10 cellular contexts compared by ENCODE assay signal in genomic region chr19:39506598-39506943, GRCh38. TPM values are rescaled to one million over a fixed set of nuclear protein-coding genes. Genes with fewer than 3 reads are reported as not detected.
DNase-seq lines count a peak whose midpoint lies in the region; ATAC-seq and TF ChIP-seq lines count a peak whose summit lies in the region.
"Had no signal": no experiment of that assay in that cellular context is flagged by ENCODE, and none has a peak within 500 bp of the region (broad histone marks: within the 10 kb centered on the region; RNA-seq: fewer than 3 reads in every experiment).

No MANE protein-coding gene starts in this region.

- H3K36me3 ChIP-seq in IMR-90 (ENCODE audit: control insufficient read depth, insufficient read depth, low read length): no peaks in the 10 kb centered on the region

- DNase-seq in AG10803 (ENCODE audit: low read depth) (no peak), IMR-90 (no peak), natural killer cell (no peak), epidermal melanocyte (ENCODE audit: insufficient read length, low spot score) (no peak), iPS-NIHi11 (ENCODE audit: low spot score) (no peak), DMS79 (lab: John Stamatoyannopoulos, UW) (no peak), SHP77 (lab: John Stamatoyannopoulos, UW) (no peak)

- H2AK9ac ChIP-seq in IMR-90 (replicated peaks; ENCODE audit: low read depth, low read length, poor library complexity): peak overlapping the region; percentile 42

- no peak for TF ChIP-seq RAD21 in IMR-90 (IDR thresholded peaks at IDR 0.05; ENCODE audit: low read length)

- TF ChIP-seq CTCF in AG10803 (conservative IDR thresholded peaks at IDR 0.05; ENCODE audit: low read length): no peak
- no peak for TF ChIP-seq CTCF in IMR-90 (conservative IDR thresholded peaks at IDR 0.05; ENCODE audit: low read depth, low read length)
- no peak for TF ChIP-seq CTCF in brain (conservative IDR thresholded peaks at IDR 0.05)
- TF ChIP-seq CTCF in natural killer cell (IDR thresholded peaks at IDR 0.05): no peak

- no peak overlapping the region for H4K5ac ChIP-seq in IMR-90 (ENCODE audit: low read depth, low read length)

- H2AK5ac ChIP-seq in IMR-90 (ENCODE audit: low read depth, low read length): no peak overlapping the region

- H3K9ac ChIP-seq in IMR-90 (ENCODE audit: low read depth, low read length): no peak overlapping the region

- H2BK20ac ChIP-seq in IMR-90 (ENCODE audit: low read depth, low read length): no peak overlapping the region

- H3K4ac ChIP-seq in IMR-90 (ENCODE audit: low read depth, low read length): no peak overlapping the region

- no peak overlapping the region for H3K56ac ChIP-seq in IMR-90 (ENCODE audit: extremely low read depth, insufficient read depth, low read length)

- WGBS in IMR-90 (ENCODE audit: extremely low coverage in 2 of 2, insufficient read length in 1 of 2), 2 experiments: 67% methylated on average over 1 of the region's 7 CpGs; no CpG with 5 or more reads in 1 of the 2 experiments

- H2BK120ac ChIP-seq in IMR-90 (ENCODE audit: low read depth, low read length): no peak overlapping the region

- no peaks in the 10 kb centered on the region for H4K20me1 ChIP-seq in IMR-90 (ENCODE audit: insufficient read depth, low read length)

- H2BK5ac ChIP-seq in IMR-90 (ENCODE audit: low read depth, low read length, poor library complexity, severe bottlenecking): no peak overlapping the region

- H3K27ac Mint-ChIP-seq in brain (peak overlapping the region in 4 of 5 experiments; percentile 16 to 75 (median 53)), natural killer cell (no peak overlapping the region)

- H3K36me3 Mint-ChIP-seq in brain (peaks cover 9% of the 10 kb centered on the region), natural killer cell (no peaks in the 10 kb centered on the region)

- in situ Hi-C loops in IMR-90 (cut with MboI; ENCODE audit: low sequenced_read_pairs): no loop called here

- H4K91ac ChIP-seq in IMR-90 (ENCODE audit: insufficient read depth, low read depth, low read length): no peak overlapping the region

- peak overlapping the region; percentile 29; the same call in 1 of the 2 replicates for H3K4me3 ChIP-seq in AG10803 (ENCODE audit: low read length)
- H3K4me3 ChIP-seq in IMR-90 (ENCODE audit: insufficient read depth, low read depth, low read length): peak overlapping the region; percentile 65; the same call in 1 of the 2 replicates

- no peaks in the 10 kb centered on the region for H3K79me1 ChIP-seq in IMR-90 (ENCODE audit: low read depth in 1 of 2, low read length in 2 of 2)

- H3K4me3 Mint-ChIP-seq in brain: peak overlapping the region; percentile 75 to 83 (median 79)
- peak overlapping the region; percentile 56 for H3K4me3 Mint-ChIP-seq in natural killer cell

- peak overlapping the region; percentile 97 for H2AFZ ChIP-seq in IMR-90 (replicated peaks; ENCODE audit: low read length, poor library complexity)

- H2BK15ac ChIP-seq in IMR-90 (ENCODE audit: low read depth, low read length): no peak overlapping the region

- H3K23ac ChIP-seq in IMR-90 (ENCODE audit: low read depth, low read length): no peak overlapping the region

- intact Hi-C loops in IMR-90 (cut with micrococcal nuclease) (no loop called here), natural killer cell (cut with micrococcal nuclease) (no loop called here)

- no TSS peak for BruUV-seq in IMR-90 (replicated peaks; lab: Mats Ljungman, UMichigan)

- peaks cover 3% of the 10 kb centered on the region; the same call in 1 of the 2 replicates for H3K9me1 ChIP-seq in IMR-90 (ENCODE audit: insufficient read depth, low read length)

- no peaks in the 10 kb centered on the region for H3K4me1 ChIP-seq in IMR-90 (ENCODE audit: control insufficient read depth, insufficient read depth, low read length)

- H3K18ac ChIP-seq in IMR-90 (ENCODE audit: low read depth, low read length): no peak overlapping the region

- H3K9me3 Mint-ChIP-seq in brain (peaks cover 0 to 5% (median 0%) of the 10 kb centered on the region in 5 experiments), natural killer cell (no peaks in the 10 kb centered on the region)

- CTCF ChIA-PET in IMR-90 (lab: Yijun Ruan, JAX): interaction anchor here (0.6 kb wide), 1 partner anchor 24 kb away, joined by 3 read pairs; no protein-coding TSS in a partner anchor

- H3K14ac ChIP-seq in IMR-90 (replicated peaks; ENCODE audit: low read depth, low read length): no peak overlapping the region

- POLR2A ChIA-PET in IMR-90 (lab: Charles Lee; ENCODE audit: unreplicated experiment): no interaction called here

- H3K9me3 ChIP-seq in IMR-90 (ENCODE audit: control insufficient read depth, insufficient read depth, low read length): no peaks in the 10 kb centered on the region

- no peak overlapping the region for H3K27ac ChIP-seq in IMR-90 (ENCODE audit: insufficient read depth, low read length)

- peak overlapping the region in 1 of 2 experiments; percentile 53; a peak in 2 of 4 replicates for H4K8ac ChIP-seq in IMR-90 (ENCODE audit: low read depth in 2 of 2, low read length in 2 of 2)

- peaks cover 23% of the 10 kb centered on the region for H3K27me3 Mint-ChIP-seq in brain
- H3K27me3 Mint-ChIP-seq in natural killer cell (ENCODE audit: low read depth in 2 of 2): peaks cover 49 to 54% of the 10 kb centered on the region in 2 donors

- TF ChIP-seq POLR2A in IMR-90 (IDR thresholded peaks at IDR 0.05; ENCODE audit: low read depth, low read length): no peak

- peaks cover 22% of the 10 kb centered on the region; the same call in 1 of the 2 replicates for H3K27me3 ChIP-seq in IMR-90 (ENCODE audit: control insufficient read depth, insufficient read depth, low read length)

- ATAC-seq in IMR-90 (ENCODE audit: low read depth) (no peak), natural killer cell (no peak)

- H3K4me1 Mint-ChIP-seq in brain: peaks cover 28% of the 10 kb centered on the region
- H3K4me1 Mint-ChIP-seq in natural killer cell: peaks cover 5 to 32% of the 10 kb centered on the region in 2 donors

- dilution Hi-C loops in IMR-90 (cut with HindIII; ENCODE audit: low sequenced_read_pairs, unreplicated experiment): no loop called here

- peak overlapping the region; percentile 75; the same call in 1 of the 2 replicates for H3K4me2 ChIP-seq in IMR-90 (ENCODE audit: low read depth, low read length)

TF ChIP-seq in IMR-90, 13 proteins besides CTCF, POLR2A, EP300 and RAD21 (continues in another document):
- no peak for TF ChIP-seq RFX5 (IDR thresholded peaks at IDR 0.05; ENCODE audit: low read depth, low read length)
- TF ChIP-seq RCOR1 (IDR thresholded peaks at IDR 0.05; ENCODE audit: insufficient replicate concordance, low read length): no peak
- no peak for TF ChIP-seq MXI1 (IDR thresholded peaks at IDR 0.05; ENCODE audit: borderline replicate concordance, low read depth, low read length)
- no peak for TF ChIP-seq SMC3 (IDR thresholded peaks at IDR 0.05; ENCODE audit: low read depth, low read length)
- TF ChIP-seq CHD1 (IDR thresholded peaks at IDR 0.05; ENCODE audit: low read depth, low read length): no peak
- TF ChIP-seq CEBPB (IDR thresholded peaks at IDR 0.05; ENCODE audit: low read depth, low read length): no peak
- TF ChIP-seq ELK1 (IDR thresholded peaks at IDR 0.05; ENCODE audit: borderline replicate concordance, low read depth, low read length): no peak
- no peak for TF ChIP-seq NFE2L2 (IDR thresholded peaks at IDR 0.05; ENCODE audit: low read depth, low read length)
- TF ChIP-seq FOS (IDR thresholded peaks at IDR 0.05; ENCODE audit: low read depth, low read length): no peak

RNA-seq across cellular contexts. Expression of gene DLL3, which starts 7.8 kb away (rescaled TPM):
- total RNA-seq in IMR-90 (2012; rRNA removed) (0.28 and 0.36 TPM in 2 replicates), natural killer cell (not detected)
- polyA plus RNA-seq in IMR-90 (2012; rRNA removed) (1.3 and 1.9 TPM in 2 replicates), brain (ENCODE audit: insufficient read depth, low read depth, low replicate concordance) (57.3 TPM)
- polyA plus RNA-seq in IMR-90 (2012; cell fraction: cytosol; rRNA removed): 1.3 and 1.4 TPM in 2 replicates
- 0.34 and 0.40 TPM in 2 replicates for polyA plus RNA-seq in IMR-90 (2012; cell fraction: nucleus; rRNA removed; ENCODE audit: low replicate concordance)
- total RNA-seq: mucosa of gallbladder had no signal

RNA-seq across cellular contexts. Expression of gene SELENOV, which starts 8.4 kb away (rescaled TPM):
- not detected in 2 replicates for total RNA-seq in IMR-90 (2012; rRNA removed)
- not detected in 2 replicates for polyA plus RNA-seq in IMR-90 (2012; rRNA removed)
- not detected in 2 replicates for polyA plus RNA-seq in IMR-90 (2012; cell fraction: cytosol; rRNA removed)
- not detected in 2 replicates for polyA plus RNA-seq in IMR-90 (2012; cell fraction: nucleus; rRNA removed; ENCODE audit: low replicate concordance)
- 4.3 TPM for polyA plus RNA-seq in brain (ENCODE audit: insufficient read depth, low read depth, low replicate concordance)
- total RNA-seq in natural killer cell: not detected
- total RNA-seq: HT1080, mucosa of gallbladder had no signal

RNA-seq across cellular contexts. Expression of gene TIMM50, which starts 25.9 kb away (rescaled TPM):
- total RNA-seq in IMR-90 (2012; rRNA removed) (52.0 and 53.3 TPM in 2 replicates), natural killer cell (10 to 100 TPM; 50.1 to 67.2 (median 60.8) TPM)
- polyA plus RNA-seq in IMR-90 (2012; rRNA removed) (76.8 and 89.9 TPM in 2 replicates), brain (ENCODE audit: insufficient read depth, low read depth, low replicate concordance) (94.7 TPM)
- 74.3 and 78.9 TPM in 2 replicates for polyA plus RNA-seq in IMR-90 (2012; cell fraction: cytosol; rRNA removed)
- 86.9 and 89.0 TPM in 2 replicates for polyA plus RNA-seq in IMR-90 (2012; cell fraction: nucleus; rRNA removed; ENCODE audit: low replicate concordance)

RNA-seq across cellular contexts. Expression of gene EID2B, which starts 26.1 kb away (rescaled TPM):
- total RNA-seq in IMR-90 (2012; rRNA removed) (2.7 and 4.2 TPM in 2 replicates), natural killer cell (1 to 10 TPM; 4.6 to 6.7 (median 5.8) TPM)
- polyA plus RNA-seq in IMR-90 (2012; rRNA removed) (2.3 and 2.5 TPM in 2 replicates), brain (ENCODE audit: insufficient read depth, low read depth, low replicate concordance) (5.3 TPM)
- 1.8 and 1.9 TPM in 2 replicates for polyA plus RNA-seq in IMR-90 (2012; cell fraction: cytosol; rRNA removed)
- polyA plus RNA-seq in IMR-90 (2012; cell fraction: nucleus; rRNA removed; ENCODE audit: low replicate concordance): 1.3 and 2.1 TPM in 2 replicates

RNA-seq across cellular contexts. Expression of gene EID2, which starts 33.4 kb away (rescaled TPM):
- total RNA-seq in IMR-90 (2012; rRNA removed): 5.7 and 6.9 TPM in 2 replicates
- 9.8 and 10.4 TPM in 2 replicates for polyA plus RNA-seq in IMR-90 (2012; rRNA removed)
- polyA plus RNA-seq in IMR-90 (2012; cell fraction: cytosol; rRNA removed): 2.1 and 7.4 TPM in 2 replicates
- polyA plus RNA-seq in IMR-90 (2012; cell fraction: nucleus; rRNA removed; ENCODE audit: low replicate concordance): 4.5 and 4.9 TPM in 2 replicates
- polyA plus RNA-seq in brain (ENCODE audit: insufficient read depth, low read depth, low replicate concordance): 16.7 TPM
- 10 to 100 TPM; 11.9 to 19.9 (median 15.6) TPM for total RNA-seq in natural killer cell

Comparison
In these comparisons a context has a peak if more than half of its experiments do, and no peak if none do; other contexts are left out.
1. H3K27ac Mint-ChIP-seq: peak in brain (4 of 5); none in natural killer cell (0 of 2).